In genomic region chr3:160763073-160763472, GRCh38 we compare ENCODE assay signal across 7 cellular contexts.
"Had no signal": no experiment of that assay in that cellular context is flagged by ENCODE, and none has a peak within 500 bp of the region (broad histone marks: within the 10 kb centered on the region; RNA-seq: fewer than 3 reads in every experiment).

No MANE protein-coding gene starts in this region.

- H3K27ac ChIP-seq: GM23248 had no signal

- H3K4me3 ChIP-seq: GM23248, HAP-1, K562 had no signal

- ATAC-seq: HCT116, K562 had no signal

- H3K36me3 ChIP-seq: HAP-1 had no signal

- H3K9me3 ChIP-seq: HAP-1 had no signal

- DNase-seq: GM23248, GOT3, H7, IMR-90 had no signal
